ENCODE assay signal across 8 cellular contexts in genomic region chr6:163417595-163417994, GRCh38. TPM values are rescaled to one million over a fixed set of nuclear protein-coding genes. Genes with fewer than 3 reads are reported as not detected.
DNase-seq lines count a peak whose midpoint lies in the region; ATAC-seq, FAIRE-seq and TF ChIP-seq lines count a peak whose summit lies in the region.

No MANE protein-coding gene starts in this region.

- CTCF ChIA-PET in A673 (lab: Charles Lee), result no interaction called here

- H3K9me3 ChIP-seq in A673 (ENCODE audit: low read depth, low read length, poor library complexity, severe bottlenecking) (no peaks in the 10 kb centered on the region), HUES6 (ENCODE audit: control insufficient read depth, insufficient read depth, low read depth, low read length) (no peaks in the 10 kb centered on the region), muscle layer of duodenum (ENCODE audit: control insufficient read depth in 1 of 2, low read length in 2 of 2) (no peaks in the 10 kb centered on the region)

- ATAC-seq in GM21423 (IDR thresholded peaks at IDR 0.05; ENCODE audit: unreplicated experiment) (no peak), GM18505 (IDR thresholded peaks at IDR 0.05; ENCODE audit: unreplicated experiment) (no peak)

- peaks cover 41% of the 10 kb centered on the region for H3K4me1 ChIP-seq in A673 (ENCODE audit: insufficient read depth, low read length, poor library complexity, severe bottlenecking)
- peaks cover 42% of the 10 kb centered on the region for H3K4me1 ChIP-seq in HUES6 (ENCODE audit: control insufficient read depth, insufficient read depth, low read length)
- H3K4me1 ChIP-seq in muscle layer of duodenum (ENCODE audit: control insufficient read depth in 1 of 2, insufficient read depth in 2 of 2, low read length in 2 of 2), result peaks cover 9 to 33% of the 10 kb centered on the region in 2 donors

- no peak for TF ChIP-seq CTCF in A673 (conservative IDR thresholded peaks at IDR 0.05; ENCODE audit: low read depth, low read length)
- no peak for TF ChIP-seq CTCF in bronchial epithelial cell (IDR thresholded peaks at IDR 0.05; ENCODE audit: insufficient read depth, low read length, severe bottlenecking)

- DNase-seq in A673 (ENCODE audit: low spot score) (no peak), bronchial epithelial cell (ENCODE audit: low read depth) (peak; percentile 57), activated gamma-delta T cell treated with Interleukin-2 at 50 U/mL for 16 hours (no peak), islet precursor cell (no peak)

- H3K9ac ChIP-seq in HUES6 (ENCODE audit: low read length), result no peak overlapping the region

- H3K4me3 ChIP-seq in A673 (ENCODE audit: low read depth, low read length, poor library complexity, severe bottlenecking) (peak overlapping the region; percentile 95), HUES6 (ENCODE audit: low read depth, low read length) (peak overlapping the region; percentile 99), bronchial epithelial cell (ENCODE audit: low read depth, low read length) (peak overlapping the region; percentile 89), muscle layer of duodenum (ENCODE audit: low read depth in 1 of 2, low read length in 2 of 2) (peak overlapping the region; percentile 91 to 93)

- intact Hi-C loops in A673 (cut with micrococcal nuclease; ENCODE audit: unreplicated experiment), result loop anchor here (2.0 to 10.0 kb wide), 3 partner anchors 233 to 680 kb away; no protein-coding TSS in a partner anchor

- H3K27ac ChIP-seq in A673 (ENCODE audit: low read depth, low read length, poor library complexity, severe bottlenecking), result peak overlapping the region; percentile 33
- no peak overlapping the region; the same call in 1 of the 2 replicates for H3K27ac ChIP-seq in HUES6 (ENCODE audit: low read depth, low read length)
- peak overlapping the region; percentile 94 for H3K27ac ChIP-seq in muscle layer of duodenum (ENCODE audit: low read length)

- H3K36me3 ChIP-seq in A673 (ENCODE audit: insufficient read depth, low read length, poor library complexity, severe bottlenecking), result no peaks in the 10 kb centered on the region
- no peaks in the 10 kb centered on the region for H3K36me3 ChIP-seq in HUES6 (ENCODE audit: control insufficient read depth, insufficient read depth, low read length)
- no peaks in the 10 kb centered on the region for H3K36me3 ChIP-seq in bronchial epithelial cell (ENCODE audit: control insufficient read depth, insufficient read depth, low read length)
- H3K36me3 ChIP-seq in muscle layer of duodenum (ENCODE audit: control insufficient read depth in 1 of 2, insufficient read depth in 2 of 2, low read length in 2 of 2), result peaks cover 0 to 13% of the 10 kb centered on the region in 2 donors

- POLR2A ChIA-PET in A673 (lab: Charles Lee; ENCODE audit: low non-redundant PET), result no interaction called here

- FAIRE-seq in bronchial epithelial cell (lab: Jason Lieb, UNC), result no peak

- no peak for TF ChIP-seq POLR2A in GM18505 (IDR thresholded peaks at IDR 0.05; ENCODE audit: borderline replicate concordance, extremely low read depth, insufficient read depth, insufficient read length)

- H3K27me3 ChIP-seq in A673 (replicated peaks; ENCODE audit: insufficient read depth, low read depth, low read length, poor library complexity), result no peaks in the 10 kb centered on the region
- H3K27me3 ChIP-seq in HUES6 (ENCODE audit: control insufficient read depth, insufficient read depth, low read length), result no peaks in the 10 kb centered on the region
- H3K27me3 ChIP-seq in bronchial epithelial cell (ENCODE audit: control insufficient read depth, insufficient read depth, low read length), result no peaks in the 10 kb centered on the region
- no peaks in the 10 kb centered on the region for H3K27me3 ChIP-seq in muscle layer of duodenum (ENCODE audit: low read depth, low read length)

- no TSS peak for BruUV-seq in A673 (replicated peaks; lab: Mats Ljungman, UMichigan)

RNA-seq across cellular contexts. Expression of gene QKI, which starts 3.1 kb away (rescaled TPM):
- total RNA-seq in A673 (2021) (128 and 131 TPM in 2 replicates), bronchial epithelial cell (51.1 and 67.2 TPM in 2 replicates)
